Comparison of ENCODE assay signal across 13 cellular contexts in the genomic region with DNA sequence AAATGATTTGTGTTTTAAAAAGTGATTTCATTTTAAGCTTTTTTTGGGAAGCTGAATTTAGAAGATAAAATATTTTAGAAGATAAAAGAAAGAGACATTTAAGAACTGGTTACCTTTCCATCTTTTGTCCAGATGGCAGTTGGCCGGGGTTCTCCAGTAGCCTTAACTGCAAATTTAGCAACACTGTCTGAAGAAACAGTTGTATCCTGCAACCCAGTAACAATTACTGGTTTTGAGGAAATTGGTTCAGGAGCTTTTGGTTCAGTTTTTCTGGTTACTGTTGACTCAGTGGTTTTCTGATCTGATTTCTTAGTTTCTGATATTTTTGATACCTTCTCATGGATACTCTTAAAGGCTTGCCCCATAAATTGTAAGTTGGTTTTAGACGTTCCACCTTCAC. TPM values are rescaled to one million over a fixed set of nuclear protein-coding genes. Genes with fewer than 3 reads are reported as not detected.
DNase-seq lines count a peak whose midpoint lies in the region; ATAC-seq and TF ChIP-seq lines count a peak whose summit lies in the region.
"Had no signal": no experiment of that assay in that cellular context is flagged by ENCODE, and none has a peak within 500 bp of the region (broad histone marks: within the 10 kb centered on the region; RNA-seq: fewer than 3 reads in every experiment).

No MANE protein-coding gene starts in this region.

- H3K9me3 Mint-ChIP-seq in CD14-positive monocyte (peaks cover 0 to 7% (median 0%) of the 10 kb centered on the region in 7 donors), IgD-negative memory B cell (no peaks in the 10 kb centered on the region)
- H3K9me3 Mint-ChIP-seq in activated T-helper 17 cell treated with anti-CD3 and anti-CD28 coated beads, Interleukin-2, amount 50 U/mL, for 72 hours: no peaks in the 10 kb centered on the region
- H3K9me3 Mint-ChIP-seq: GM23338, nephron had no signal

- H3K27me3 Mint-ChIP-seq in CD14-positive monocyte (ENCODE audit: low read depth in 3 of 3): no peaks in the 10 kb centered on the region
- no peaks in the 10 kb centered on the region for H3K27me3 Mint-ChIP-seq in IgD-negative memory B cell
- no peaks in the 10 kb centered on the region for H3K27me3 Mint-ChIP-seq in activated T-helper 17 cell treated with anti-CD3 and anti-CD28 coated beads, Interleukin-2, amount 50 U/mL, for 72 hours

- intact Hi-C loops in CD14-positive monocyte (cut with micrococcal nuclease): no loop called here

- no peak for TF ChIP-seq CTCF in CD14-positive monocyte (IDR thresholded peaks at IDR 0.05)

- H3K27ac Mint-ChIP-seq in CD14-positive monocyte (peak overlapping the region; percentile 94 to 98 (median 97)), IgD-negative memory B cell (peak overlapping the region; percentile 79 to 86 (median 81))
- peak overlapping the region; percentile 18 for H3K27ac Mint-ChIP-seq in activated T-helper 17 cell treated with anti-CD3 and anti-CD28 coated beads, Interleukin-2, amount 50 U/mL, for 72 hours
- H3K27ac Mint-ChIP-seq: GM23338, nephron had no signal

- H3K4me3 Mint-ChIP-seq in CD14-positive monocyte (peak overlapping the region; percentile 78 to 91), IgD-negative memory B cell (peak overlapping the region; percentile 72 to 85 (median 81))
- peak overlapping the region; percentile 60 for H3K4me3 Mint-ChIP-seq in activated T-helper 17 cell treated with anti-CD3 and anti-CD28 coated beads, Interleukin-2, amount 50 U/mL, for 72 hours
- H3K4me3 Mint-ChIP-seq: GM23338, nephron had no signal

- DNase-seq in CD14-positive monocyte (ENCODE audit: low spot score) (no peak), HPDE6-E6E7 (ENCODE audit: extremely low spot score) (no peak), DMS53 treated with DMSO at 0.1 percent for 48 hours (lab: John Stamatoyannopoulos, UW; ENCODE audit: unreplicated experiment) (no peak), NCI-H510A treated with DMSO at 0.1 percent for 48 hours (lab: John Stamatoyannopoulos, UW) (no peak)
- DNase-seq: activated effector memory CD4-positive, alpha-beta T cell treated with Interleukin-2 at 50 U/mL for 16 hours; effector CD8-positive, alpha-beta T cell; SW 1271 had no signal

- peak; percentile 0 for ATAC-seq in GM19043 (IDR thresholded peaks at IDR 0.05; ENCODE audit: low read depth, unreplicated experiment)
- ATAC-seq in activated T-helper 17 cell treated with anti-CD3 and anti-CD28 coated beads, Interleukin-2, amount 50 U/mL, for 72 hours (replicated peaks): no peak
- ATAC-seq in HG03442 (IDR thresholded peaks at IDR 0.05; ENCODE audit: unreplicated experiment): no peak
- ATAC-seq: GM23338 had no signal

- peaks cover 65% of the 10 kb centered on the region for H3K4me1 Mint-ChIP-seq in CD14-positive monocyte
- H3K4me1 Mint-ChIP-seq in IgD-negative memory B cell: peaks cover 24 to 32% (median 24%) of the 10 kb centered on the region in 3 donors
- peaks cover 42% of the 10 kb centered on the region for H3K4me1 Mint-ChIP-seq in activated T-helper 17 cell treated with anti-CD3 and anti-CD28 coated beads, Interleukin-2, amount 50 U/mL, for 72 hours
- H3K4me1 Mint-ChIP-seq: GM23338, nephron had no signal

- H3K36me3 Mint-ChIP-seq in CD14-positive monocyte (peaks cover 37 to 38% of the 10 kb centered on the region in 2 donors), IgD-negative memory B cell (peaks cover 9% of the 10 kb centered on the region)
- H3K36me3 Mint-ChIP-seq in activated T-helper 17 cell treated with anti-CD3 and anti-CD28 coated beads, Interleukin-2, amount 50 U/mL, for 72 hours (ENCODE audit: low read depth): peaks cover 76% of the 10 kb centered on the region

RNA-seq across cellular contexts. Expression of a gene that starts 49.9 kb away (rescaled TPM):
- polyA plus RNA-seq in CD14-positive monocyte (10 to 100 TPM; 13.4 to 14.1 TPM), IgD-negative memory B cell (36.5 TPM)
- 10 to 100 TPM; 17.9 to 26.4 TPM for total RNA-seq in activated T-helper 17 cell treated with anti-CD3 and anti-CD28 coated beads, Interleukin-2, amount 50 U/mL, for 72 hours

RNA-seq across cellular contexts. Expression of a gene that starts 51.7 kb away (rescaled TPM):
- polyA plus RNA-seq in CD14-positive monocyte (1 to 10 TPM in 1 of 2 donors, under 1 TPM in 1; 0.57 to 1.6 TPM), IgD-negative memory B cell (4.5 TPM)
- 1 to 10 TPM; 1.7 to 2.6 TPM for total RNA-seq in activated T-helper 17 cell treated with anti-CD3 and anti-CD28 coated beads, Interleukin-2, amount 50 U/mL, for 72 hours

Comparison
In these comparisons a context has a peak if more than half of its experiments do, and no peak if none do; other contexts are left out.
1. H3K27ac Mint-ChIP-seq: peak in every context shown above with its lines; median percentile 97 in CD14-positive monocyte; 81 in IgD-negative memory B cell; 18 in activated T-helper 17 cell treated with anti-CD3 and anti-CD28 coated beads, Interleukin-2, amount 50 U/mL, for 72 hours.